22 cellular contexts compared by ENCODE assay signal in the genomic region with DNA sequence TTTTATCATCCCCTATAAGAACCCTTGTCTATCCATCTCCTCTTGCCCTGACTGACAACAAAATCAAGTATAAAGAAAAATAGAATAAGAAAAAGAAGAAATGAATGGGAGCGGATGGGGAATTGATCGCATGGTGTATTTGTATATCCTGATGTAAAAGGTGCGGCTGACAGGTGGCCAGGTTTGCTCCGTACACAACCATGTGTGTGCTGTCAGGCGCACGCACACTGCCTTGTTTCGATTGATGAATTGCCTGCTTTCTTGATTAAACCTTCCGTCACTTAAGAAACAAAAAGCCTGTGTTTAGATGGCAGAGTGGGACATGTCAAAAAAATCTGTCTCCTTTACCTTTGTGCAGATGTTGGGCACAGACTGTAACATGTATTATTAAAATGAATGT.
A peak's percentile ranks its signal among the peaks of the same experiment; 100 is the strongest.
DNase-seq lines count a peak whose midpoint lies in the region; ATAC-seq lines count a peak whose summit lies in the region.
"Had no signal": no experiment of that assay in that cellular context is flagged by ENCODE, and none has a peak within 500 bp of the region (broad histone marks: within the 10 kb centered on the region; RNA-seq: fewer than 3 reads in every experiment).

No MANE protein-coding gene starts in this region.

- ATAC-seq in GM18858 (IDR thresholded peaks at IDR 0.05; ENCODE audit: unreplicated experiment): no peak
- ATAC-seq in HG02623 (IDR thresholded peaks at IDR 0.05; ENCODE audit: unreplicated experiment): no peak
- ATAC-seq: A549 had no signal

- DNase-seq in activated CD8-positive, alpha-beta memory T cell treated with anti-CD3 and anti-CD28 coated beads, Interleukin-2, amount 50 U/mL, for 48 hours: peak; percentile 4
- DNase-seq in activated CD8-positive, alpha-beta memory T cell treated with anti-CD3 and anti-CD28 coated beads, Interleukin-2, amount 50 U/mL, for 4 hours: no peak
- peak; percentile 82 for DNase-seq in NCI-H2171 treated with DMSO at 0.1 percent for 48 hours (lab: John Stamatoyannopoulos, UW)
- DNase-seq in islet precursor cell: peak; percentile 6
- no peak for DNase-seq in KG1 (lab: John Stamatoyannopoulos, UW)
- DNase-seq: C1 segment of cervical spinal cord; Calu3; CD8-positive, alpha-beta memory T cell; DMS79 treated with DMSO at 0.1 percent for 48 hours; GM23248; H7; KBM-7; MG63; NCI-H1105 treated with DMSO at 0.1 percent for 48 hours; NCI-H1694; NCI-H2227 treated with DMSO at 0.1 percent for 48 hours; OCI-M1; Peyer's patch; SHP77 treated with DMSO at 0.1 percent for 48 hours had no signal

Comparison
In these comparisons a context has a peak if more than half of its experiments do, and no peak if none do; other contexts are left out.
1. DNase-seq: peak in activated CD8-positive, alpha-beta memory T cell treated with anti-CD3 and anti-CD28 coated beads, Interleukin-2, amount 50 U/mL, for 48 hours (single experiment), NCI-H2171 treated with DMSO at 0.1 percent for 48 hours (single experiment) and islet precursor cell (single experiment); none in activated CD8-positive, alpha-beta memory T cell treated with anti-CD3 and anti-CD28 coated beads, Interleukin-2, amount 50 U/mL, for 4 hours (single experiment) and KG1 (single experiment).